ENCODE assay signal across 8 cellular contexts in genomic region chr1:11907275-11908138, GRCh38. TPM values are rescaled to one million over a fixed set of nuclear protein-coding genes. Genes with fewer than 3 reads are reported as not detected.
DNase-seq lines count a peak whose midpoint lies in the region; ATAC-seq, FAIRE-seq and TF ChIP-seq lines count a peak whose summit lies in the region.

No MANE protein-coding gene starts in this region.

- no peaks in the 10 kb centered on the region for H3K9me3 Mint-ChIP-seq in activated naive CD8-positive, alpha-beta T cell treated with anti-CD3 and anti-CD28 coated beads, Interleukin-2, amount 50 U/mL, for 24 hours

- no peak for TF ChIP-seq POLR2A in thyroid gland (IDR thresholded peaks at IDR 0.05)

- peak; percentile 91 to 99 (median 97) for DNase-seq in NCI-H1417 (lab: John Stamatoyannopoulos, UW)
- peak; percentile 49 to 90 for DNase-seq in SW 1271 (lab: John Stamatoyannopoulos, UW)
- peak; percentile 86 for DNase-seq in activated naive CD8-positive, alpha-beta T cell treated with anti-CD3 and anti-CD28 coated beads, Interleukin-2, amount 50 U/mL, for 24 hours
- peak; percentile 93 for DNase-seq in Right ventricle myocardium superior
- DNase-seq in pancreas = peak; percentile 89 to 98 (median 92)
- DNase-seq in thyroid gland = peak; percentile 92 to 93

- no peaks in the 10 kb centered on the region for H3K9me3 ChIP-seq in pancreas
- no peaks in the 10 kb centered on the region for H3K9me3 ChIP-seq in thyroid gland

- H3K27me3 ChIP-seq in pancreas = no peaks in the 10 kb centered on the region
- no peaks in the 10 kb centered on the region for H3K27me3 ChIP-seq in thyroid gland

- H3K27me3 Mint-ChIP-seq in activated naive CD8-positive, alpha-beta T cell treated with anti-CD3 and anti-CD28 coated beads, Interleukin-2, amount 50 U/mL, for 24 hours = peaks cover 22% of the 10 kb centered on the region

- TF ChIP-seq CTCF in GM12801 (IDR thresholded peaks at IDR 0.05; ENCODE audit: extremely low read depth, insufficient read length) = peak; percentile 69
- peak; percentile 44 to 68 (median 58) for TF ChIP-seq CTCF in pancreas (IDR thresholded peaks at IDR 0.05)
- peak; percentile 56 to 95 (median 84) for TF ChIP-seq CTCF in thyroid gland (IDR thresholded peaks at IDR 0.05)

- ATAC-seq in HG02763 (IDR thresholded peaks at IDR 0.05; ENCODE audit: unreplicated experiment) (peak; percentile 48), Right ventricle myocardium superior (ENCODE audit: poor library complexity) (peak; percentile 90), pancreas (peak; percentile 75 to 88 (median 84))
- peak; percentile 41 for ATAC-seq in activated naive CD8-positive, alpha-beta T cell treated with anti-CD3 and anti-CD28 coated beads, Interleukin-2, amount 50 U/mL, for 24 hours

- no peaks in the 10 kb centered on the region for H3K36me3 ChIP-seq in pancreas
- H3K36me3 ChIP-seq in thyroid gland = no peaks in the 10 kb centered on the region

- peaks cover 0 to 3% (median 0%) of the 10 kb centered on the region in 3 donors for H3K4me1 ChIP-seq in pancreas
- peaks cover 0 to 2% of the 10 kb centered on the region in 2 donors for H3K4me1 ChIP-seq in thyroid gland

- FAIRE-seq in pancreas (lab: Jason Lieb, UNC) = no peak

- H3K27ac Mint-ChIP-seq in activated naive CD8-positive, alpha-beta T cell treated with anti-CD3 and anti-CD28 coated beads, Interleukin-2, amount 50 U/mL, for 24 hours = peak overlapping the region; percentile 100

- H3K4me1 Mint-ChIP-seq in activated naive CD8-positive, alpha-beta T cell treated with anti-CD3 and anti-CD28 coated beads, Interleukin-2, amount 50 U/mL, for 24 hours = peaks cover 47% of the 10 kb centered on the region

- peak overlapping the region; percentile 89 for H3K4me3 Mint-ChIP-seq in activated naive CD8-positive, alpha-beta T cell treated with anti-CD3 and anti-CD28 coated beads, Interleukin-2, amount 50 U/mL, for 24 hours

- peak overlapping the region in 2 of 4 donors; percentile 44 to 50 for H3K4me3 ChIP-seq in pancreas
- no peak overlapping the region for H3K4me3 ChIP-seq in thyroid gland (replicated peaks in 1 of 3)

- H3K36me3 Mint-ChIP-seq in activated naive CD8-positive, alpha-beta T cell treated with anti-CD3 and anti-CD28 coated beads, Interleukin-2, amount 50 U/mL, for 24 hours (ENCODE audit: low read depth) = peaks cover 7% of the 10 kb centered on the region

- 8 to 9% methylated on average over 21 of the region's 21 CpGs for WGBS in pancreas, 2 donors
- 12 to 13% methylated on average over 21 of the region's 21 CpGs for WGBS in thyroid gland, 2 donors

- H3K27ac ChIP-seq in pancreas = peak overlapping the region; percentile 87 to 98 (median 96)
- H3K27ac ChIP-seq in thyroid gland = peak overlapping the region; percentile 99 to 100 (median 99)

- intact Hi-C loops in Right ventricle myocardium superior (cut with DNase I) = no loop called here
- intact Hi-C loops in pancreas (cut with DNase I) = no loop called here
- intact Hi-C loops in thyroid gland (cut with DNase I) = no loop called here

RNA-seq across cellular contexts. Expression of gene KIAA2013, which starts 18.7 kb away (rescaled TPM):
- 31.6 TPM for total RNA-seq in Right ventricle myocardium superior
- 10 to 100 TPM; 23.9 to 33.8 (median 28.0) TPM for total RNA-seq in pancreas
- polyA plus RNA-seq in pancreas = 10 to 100 TPM; 21.0 to 25.3 TPM
- total RNA-seq in thyroid gland = 10 to 100 TPM; 74.6 to 98.0 (median 84.0) TPM

RNA-seq across cellular contexts. Expression of gene PLOD1, which starts 27.0 kb away (rescaled TPM):
- 66.1 TPM for total RNA-seq in Right ventricle myocardium superior
- total RNA-seq in pancreas = 10 to 100 TPM; 25.3 to 55.2 (median 37.7) TPM
- polyA plus RNA-seq in pancreas = 10 to 100 TPM; 20.0 to 30.5 TPM
- 100 to 1,000 TPM in 1 of 4 donors, 10 to 100 TPM in 3; 64.4 to 107 (median 80.8) TPM for total RNA-seq in thyroid gland

RNA-seq across cellular contexts. Expression of gene NPPB, which starts 48.8 kb away (rescaled TPM):
- total RNA-seq in Right ventricle myocardium superior (5.1 TPM), pancreas (1 to 10 TPM in 1 of 6 donors, under 1 TPM in 2, not detected in 3; 0.28 to 1.5 (median 0.31) TPM), thyroid gland (not detected)
- 1 to 10 TPM in 1 of 2 donors, under 1 TPM in 1; 0.95 to 1.6 TPM for polyA plus RNA-seq in pancreas

RNA-seq across cellular contexts. Expression of gene NPPA, which starts 59.9 kb away (rescaled TPM):
- total RNA-seq in Right ventricle myocardium superior (25.3 TPM), pancreas (under 1 TPM in 1 of 6 donors, not detected in 5; 0.24 TPM), thyroid gland (not detected)
- polyA plus RNA-seq in pancreas = 1 to 10 TPM in 1 of 2 donors, under 1 TPM in 1; 0.28 to 1.3 TPM
